2 cellular contexts compared by ENCODE assay signal in the genomic region with DNA sequence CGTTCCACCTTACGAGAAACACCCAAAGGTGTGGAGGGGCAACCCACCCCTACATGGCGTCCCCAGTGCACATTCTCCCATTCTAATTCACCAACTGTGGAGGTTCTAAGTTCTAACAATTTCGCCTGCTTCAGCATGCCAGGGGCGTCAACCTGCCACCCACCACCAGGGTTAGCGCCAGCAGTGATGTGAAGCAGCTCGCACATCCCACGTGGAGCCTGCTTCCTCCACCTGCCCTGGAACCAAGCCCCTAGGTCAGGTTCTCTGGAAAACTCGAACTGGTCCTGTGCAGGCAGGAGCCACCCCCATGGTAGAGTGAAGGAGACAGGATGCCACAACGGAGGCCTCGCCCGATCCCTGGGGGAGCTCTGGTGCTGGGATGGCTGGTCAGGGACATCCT.
A peak's percentile ranks its signal among the peaks of the same experiment; 100 is the strongest.
TF ChIP-seq lines count a peak whose summit lies in the region.

No MANE protein-coding gene starts in this region.

TF ChIP-seq in HCT116, 20 proteins besides CTCF, POLR2A, EP300 and RAD21:
- TF ChIP-seq JUND (IDR thresholded peaks at IDR 0.05), result no peak
- TF ChIP-seq ZNF274 (IDR thresholded peaks at IDR 0.05; ENCODE audit: low read depth, low read length), result no peak
- no peak for TF ChIP-seq ZFX (IDR thresholded peaks at IDR 0.05)
- TF ChIP-seq TCF7L2 (IDR thresholded peaks at IDR 0.05; ENCODE audit: borderline replicate concordance, extremely low read depth, insufficient read depth, insufficient read length), result no peak
- no peak for TF ChIP-seq ELF1 (IDR thresholded peaks at IDR 0.05; ENCODE audit: borderline replicate concordance, low read depth)
- no peak for TF ChIP-seq SP1 (IDR thresholded peaks at IDR 0.05; ENCODE audit: low read depth)
- TF ChIP-seq, protein P1, sequence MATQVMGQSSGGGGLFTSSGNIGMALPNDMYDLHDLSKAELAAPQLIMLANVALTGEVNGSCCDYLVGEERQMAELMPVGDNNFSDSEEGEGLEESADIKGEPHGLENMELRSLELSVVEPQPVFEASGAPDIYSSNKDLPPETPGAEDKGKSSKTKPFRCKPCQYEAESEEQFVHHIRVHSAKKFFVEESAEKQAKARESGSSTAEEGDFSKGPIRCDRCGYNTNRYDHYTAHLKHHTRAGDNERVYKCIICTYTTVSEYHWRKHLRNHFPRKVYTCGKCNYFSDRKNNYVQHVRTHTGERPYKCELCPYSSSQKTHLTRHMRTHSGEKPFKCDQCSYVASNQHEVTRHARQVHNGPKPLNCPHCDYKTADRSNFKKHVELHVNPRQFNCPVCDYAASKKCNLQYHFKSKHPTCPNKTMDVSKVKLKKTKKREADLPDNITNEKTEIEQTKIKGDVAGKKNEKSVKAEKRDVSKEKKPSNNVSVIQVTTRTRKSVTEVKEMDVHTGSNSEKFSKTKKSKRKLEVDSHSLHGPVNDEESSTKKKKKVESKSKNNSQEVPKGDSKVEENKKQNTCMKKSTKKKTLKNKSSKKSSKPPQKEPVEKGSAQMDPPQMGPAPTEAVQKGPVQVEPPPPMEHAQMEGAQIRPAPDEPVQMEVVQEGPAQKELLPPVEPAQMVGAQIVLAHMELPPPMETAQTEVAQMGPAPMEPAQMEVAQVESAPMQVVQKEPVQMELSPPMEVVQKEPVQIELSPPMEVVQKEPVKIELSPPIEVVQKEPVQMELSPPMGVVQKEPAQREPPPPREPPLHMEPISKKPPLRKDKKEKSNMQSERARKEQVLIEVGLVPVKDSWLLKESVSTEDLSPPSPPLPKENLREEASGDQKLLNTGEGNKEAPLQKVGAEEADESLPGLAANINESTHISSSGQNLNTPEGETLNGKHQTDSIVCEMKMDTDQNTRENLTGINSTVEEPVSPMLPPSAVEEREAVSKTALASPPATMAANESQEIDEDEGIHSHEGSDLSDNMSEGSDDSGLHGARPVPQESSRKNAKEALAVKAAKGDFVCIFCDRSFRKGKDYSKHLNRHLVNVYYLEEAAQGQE (IDR thresholded peaks at IDR 0.05; ENCODE audit: low read depth), result no peak
- TF ChIP-seq, protein P2, sequence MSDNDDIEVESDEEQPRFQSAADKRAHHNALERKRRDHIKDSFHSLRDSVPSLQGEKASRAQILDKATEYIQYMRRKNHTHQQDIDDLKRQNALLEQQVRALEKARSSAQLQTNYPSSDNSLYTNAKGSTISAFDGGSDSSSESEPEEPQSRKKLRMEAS (IDR thresholded peaks at IDR 0.05), result no peak
- TF ChIP-seq EGR1 (IDR thresholded peaks at IDR 0.05; ENCODE audit: low read depth), result no peak
- TF ChIP-seq, protein P3, sequence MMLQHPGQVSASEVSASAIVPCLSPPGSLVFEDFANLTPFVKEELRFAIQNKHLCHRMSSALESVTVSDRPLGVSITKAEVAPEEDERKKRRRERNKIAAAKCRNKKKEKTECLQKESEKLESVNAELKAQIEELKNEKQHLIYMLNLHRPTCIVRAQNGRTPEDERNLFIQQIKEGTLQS (IDR thresholded peaks at IDR 0.05), result no peak
- no peak for TF ChIP-seq SRF (IDR thresholded peaks at IDR 0.05; ENCODE audit: low read depth)
- no peak for TF ChIP-seq EZH2phosphoT487 (IDR thresholded peaks at IDR 0.05; ENCODE audit: borderline replicate concordance)
- TF ChIP-seq, protein P4, sequence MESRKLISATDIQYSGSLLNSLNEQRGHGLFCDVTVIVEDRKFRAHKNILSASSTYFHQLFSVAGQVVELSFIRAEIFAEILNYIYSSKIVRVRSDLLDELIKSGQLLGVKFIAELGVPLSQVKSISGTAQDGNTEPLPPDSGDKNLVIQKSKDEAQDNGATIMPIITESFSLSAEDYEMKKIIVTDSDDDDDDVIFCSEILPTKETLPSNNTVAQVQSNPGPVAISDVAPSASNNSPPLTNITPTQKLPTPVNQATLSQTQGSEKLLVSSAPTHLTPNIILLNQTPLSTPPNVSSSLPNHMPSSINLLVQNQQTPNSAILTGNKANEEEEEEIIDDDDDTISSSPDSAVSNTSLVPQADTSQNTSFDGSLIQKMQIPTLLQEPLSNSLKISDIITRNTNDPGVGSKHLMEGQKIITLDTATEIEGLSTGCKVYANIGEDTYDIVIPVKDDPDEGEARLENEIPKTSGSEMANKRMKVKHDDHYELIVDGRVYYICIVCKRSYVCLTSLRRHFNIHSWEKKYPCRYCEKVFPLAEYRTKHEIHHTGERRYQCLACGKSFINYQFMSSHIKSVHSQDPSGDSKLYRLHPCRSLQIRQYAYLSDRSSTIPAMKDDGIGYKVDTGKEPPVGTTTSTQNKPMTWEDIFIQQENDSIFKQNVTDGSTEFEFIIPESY (IDR thresholded peaks at IDR 0.05; ENCODE audit: extremely low read depth, insufficient replicate concordance, low read length), result no peak
- TF ChIP-seq CEBPB (IDR thresholded peaks at IDR 0.05; ENCODE audit: low read depth), result no peak
- TF ChIP-seq FOSL1 (IDR thresholded peaks at IDR 0.05; ENCODE audit: low read depth), result no peak
- no peak for TF ChIP-seq EZH2 (IDR thresholded peaks at IDR 0.05)

TF ChIP-seq in H1, 55 proteins besides CTCF, POLR2A, EP300 and RAD21:
- TF ChIP-seq BCL11A (IDR thresholded peaks at IDR 0.05; ENCODE audit: low read depth in 2 of 2, low read length in 2 of 2) (no peak), KDM5A (IDR thresholded peaks at IDR 0.05; ENCODE audit: low read length) (no peak), SUZ12 (IDR thresholded peaks at IDR 0.05; ENCODE audit: low read length) (no peak), RBBP5 (IDR thresholded peaks at IDR 0.05; ENCODE audit: borderline replicate concordance, low read depth, low read length) (no peak), HDAC6 (IDR thresholded peaks at IDR 0.05; ENCODE audit: low read depth, low read length) (no peak)
- TF ChIP-seq, protein P5, sequence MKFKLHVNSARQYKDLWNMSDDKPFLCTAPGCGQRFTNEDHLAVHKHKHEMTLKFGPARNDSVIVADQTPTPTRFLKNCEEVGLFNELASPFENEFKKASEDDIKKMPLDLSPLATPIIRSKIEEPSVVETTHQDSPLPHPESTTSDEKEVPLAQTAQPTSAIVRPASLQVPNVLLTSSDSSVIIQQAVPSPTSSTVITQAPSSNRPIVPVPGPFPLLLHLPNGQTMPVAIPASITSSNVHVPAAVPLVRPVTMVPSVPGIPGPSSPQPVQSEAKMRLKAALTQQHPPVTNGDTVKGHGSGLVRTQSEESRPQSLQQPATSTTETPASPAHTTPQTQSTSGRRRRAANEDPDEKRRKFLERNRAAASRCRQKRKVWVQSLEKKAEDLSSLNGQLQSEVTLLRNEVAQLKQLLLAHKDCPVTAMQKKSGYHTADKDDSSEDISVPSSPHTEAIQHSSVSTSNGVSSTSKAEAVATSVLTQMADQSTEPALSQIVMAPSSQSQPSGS (IDR thresholded peaks at IDR 0.05; ENCODE audit: low read length), result no peak
- TF ChIP-seq, protein P2 (IDR thresholded peaks at IDR 0.05), result peak; percentile 55; the same call in 1 of the 2 replicates
